ENCODE assay signal across 8 cellular contexts in the genomic region with DNA sequence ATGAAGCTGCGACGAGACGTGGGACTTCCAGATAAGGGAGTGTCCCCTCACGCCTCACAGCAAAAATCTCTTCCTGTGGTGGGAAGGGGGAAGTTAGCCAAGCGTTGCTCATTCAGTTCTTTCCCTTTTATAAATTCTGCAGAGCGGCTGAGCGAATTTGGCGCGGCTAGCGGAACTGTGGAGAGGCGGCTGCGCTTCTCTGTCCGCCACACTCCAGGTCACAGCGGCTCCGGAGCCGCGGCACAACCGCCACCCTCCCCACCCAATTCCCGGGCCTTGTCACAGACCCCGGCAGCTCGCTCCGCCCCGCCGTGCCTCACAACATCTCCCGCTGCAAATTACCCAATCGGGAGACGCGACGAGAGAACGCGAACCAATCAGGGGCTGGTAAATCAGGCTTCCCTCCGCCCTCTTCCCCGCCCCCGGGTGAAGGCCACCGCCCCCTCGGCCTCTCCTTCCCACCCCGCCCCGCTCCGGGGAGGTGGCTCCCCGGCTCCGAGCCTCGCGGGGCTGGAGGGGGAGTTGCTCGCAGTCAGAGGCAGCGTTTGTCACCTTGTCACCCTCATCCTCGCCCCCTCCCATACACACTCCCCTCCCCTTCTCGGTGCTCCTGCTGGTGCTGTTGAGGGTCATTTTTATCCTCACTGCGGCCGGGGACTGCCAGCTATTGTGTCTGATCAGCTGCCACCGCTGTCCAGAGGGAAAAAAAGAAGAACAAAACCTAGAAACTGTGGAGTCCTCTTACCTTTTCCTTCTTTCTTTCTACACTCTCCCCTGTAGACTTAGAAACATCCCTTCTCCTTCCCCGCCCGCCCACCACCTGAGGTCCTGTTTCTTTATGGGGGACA. TPM values are rescaled to one million over a fixed set of nuclear protein-coding genes. Genes with fewer than 3 reads are reported as not detected.
DNase-seq lines count a peak whose midpoint lies in the region; ATAC-seq, FAIRE-seq and TF ChIP-seq lines count a peak whose summit lies in the region.

No MANE protein-coding gene starts in this region.

- 1 to 2% methylated on average over 16 to 52 of the region's 52 CpGs for WGBS in body of pancreas, 2 donors

- H3K4me1 ChIP-seq in body of pancreas = peaks cover 18% of the 10 kb centered on the region

- TF ChIP-seq POLR2A in GM18526 (IDR thresholded peaks at IDR 0.05; ENCODE audit: extremely low read depth, insufficient read length) (peak; percentile 82), body of pancreas (IDR thresholded peaks at IDR 0.05) (peak; percentile 86 to 94 (median 93))

- H3K27ac ChIP-seq in body of pancreas = peak overlapping the region; percentile 85 to 97 (median 96)

- no peaks in the 10 kb centered on the region for H3K9me3 ChIP-seq in body of pancreas

- intact Hi-C loops in body of pancreas (cut with DNase I) (no loop called here), sciatic nerve (cut with DNase I) (no loop called here)

- no peaks in the 10 kb centered on the region for H3K27me3 ChIP-seq in body of pancreas

- TF ChIP-seq CTCF in body of pancreas (IDR thresholded peaks at IDR 0.05) = peak in 1 of 7 experiments; percentile 13

- FAIRE-seq in TTC549 (lab: Jason Lieb, UNC) = peak; percentile 23

- ATAC-seq in HG03064 (IDR thresholded peaks at IDR 0.05; ENCODE audit: low read depth, unreplicated experiment) (peak; percentile 81), body of pancreas (peak; percentile 89), sciatic nerve (peak; percentile 97)

- H3K36me3 ChIP-seq in body of pancreas (replicated peaks in 1 of 2; ENCODE audit: insufficient read depth in 1 of 2, low read depth in 2 of 2) = no peaks in the 10 kb centered on the region

- peak overlapping the region; percentile 45 to 48 for H3K4me3 ChIP-seq in body of pancreas

- DNase-seq in A172 (ENCODE audit: low spot score) (peak; percentile 95), NCI-H2107 (lab: John Stamatoyannopoulos, UW) (peak; percentile 78), body of pancreas (peak; percentile 97 to 99 (median 98)), iPS DF 4.7 (ENCODE audit: extremely low read depth, low spot score) (peak; percentile 76), sciatic nerve (ENCODE audit: low spot score) (peak; percentile 98)

RNA-seq across cellular contexts. Expression of gene ARHGAP21, which starts 0.9 kb away (rescaled TPM):
- total RNA-seq in A172 (2014; rRNA removed; shearing (Covaris generic)) = 45.4 and 56.2 TPM in 2 replicates
- total RNA-seq in body of pancreas (10 to 100 TPM; 38.9 to 44.2 TPM), sciatic nerve (104 TPM)

Comparison
In these comparisons a context has a peak if more than half of its experiments do, and no peak if none do; other contexts are left out.
1. Peak in every context shown above with its lines: DNase-seq, ATAC-seq, H3K4me3 ChIP-seq and H3K27ac ChIP-seq.